In genomic region chr16:4846503-4846900, GRCh38 we compare ENCODE assay signal across 8 cellular contexts. TPM values are rescaled to one million over a fixed set of nuclear protein-coding genes. Genes with fewer than 3 reads are reported as not detected.
DNase-seq lines count a peak whose midpoint lies in the region; ATAC-seq and TF ChIP-seq lines count a peak whose summit lies in the region.

No MANE protein-coding gene starts in this region.

- H3K4me1 Mint-ChIP-seq in Calu3 (ENCODE audit: low read depth, unreplicated experiment) = peaks cover 30% of the 10 kb centered on the region

- WGBS in esophagus squamous epithelium, 2 donors = 0 to 2% methylated on average over 2 to 12 of the region's 27 CpGs

- no peaks in the 10 kb centered on the region for H3K27me3 Mint-ChIP-seq in Calu3 (ENCODE audit: unreplicated experiment)

- no TSS peak for BruUV-seq in Calu3 (replicated peaks; lab: Mats Ljungman, UMichigan)

- CTCF ChIA-PET in Calu3 (lab: Charles Lee) = interaction anchor here (0.9 to 1.1 kb wide), 2 partner anchors 90 to 98 kb away, joined by 3 read pairs; no protein-coding TSS in a partner anchor

- peaks cover 74% of the 10 kb centered on the region for H3K36me3 Mint-ChIP-seq in Calu3 (ENCODE audit: insufficient read depth, unreplicated experiment)

- H3K9me3 Mint-ChIP-seq in Calu3 (ENCODE audit: low read depth, unreplicated experiment) = no peaks in the 10 kb centered on the region

- H3K4me3 ChIP-seq in esophagus squamous epithelium (peak overlapping the region; percentile 82 to 93 (median 84)), tibial artery (peak overlapping the region; percentile 79 to 95)

- H3K4me3 Mint-ChIP-seq in Calu3 (ENCODE audit: low read depth, unreplicated experiment) = peak overlapping the region; percentile 100

- peak; percentile 15 for ATAC-seq in GM21381 (IDR thresholded peaks at IDR 0.05; ENCODE audit: unreplicated experiment)

- DNase-seq in Calu3 = peak; percentile 57
- peak in 62 of 76 experiments; percentile 7 to 72 (median 46) for DNase-seq in HUDEP-2 (lab: John Stamatoyannopoulos, UW; ENCODE audit: unreplicated experiment in 76 of 76)
- peak; percentile 26 to 41 for DNase-seq in activated CD4-positive, alpha-beta T cell treated with anti-CD3 and anti-CD28 coated beads, Interleukin-2, amount 50 U/mL, for 48 hours
- no peak for DNase-seq in esophagus squamous epithelium (lab: John Stamatoyannopoulos, UW)
- peak; percentile 64 for DNase-seq in myocyte (ENCODE audit: low read depth)
- DNase-seq in tibial artery = peak in 1 of 2 donors; percentile 51
- no peak for DNase-seq in NCI-H2196 treated with DMSO at 0.1 percent for 48 hours (lab: John Stamatoyannopoulos, UW; ENCODE audit: unreplicated experiment)

- H3K36me3 ChIP-seq in esophagus squamous epithelium (peaks cover 23 to 40% (median 23%) of the 10 kb centered on the region in 3 donors), tibial artery (peaks cover 33 to 40% (median 36%) of the 10 kb centered on the region in 3 donors)

- TF ChIP-seq CTCF in Calu3 (IDR thresholded peaks at IDR 0.05; ENCODE audit: unreplicated experiment) = no peak
- TF ChIP-seq CTCF in esophagus squamous epithelium (IDR thresholded peaks at IDR 0.05) = no peak
- TF ChIP-seq CTCF in tibial artery (IDR thresholded peaks at IDR 0.05) = no peak

- H3K27ac ChIP-seq in esophagus squamous epithelium (peak overlapping the region; percentile 96 to 99 (median 98)), tibial artery (peak overlapping the region; percentile 91)

- intact Hi-C loops in Calu3 (cut with micrococcal nuclease; ENCODE audit: unreplicated experiment) = no loop called here
- intact Hi-C loops in esophagus squamous epithelium (cut with DNase I) = loop anchor here (5.0 kb wide), 1 partner anchor 101 kb away; no protein-coding TSS in a partner anchor
- intact Hi-C loops in tibial artery (cut with DNase I; ENCODE audit: low total_unique reads) = loop anchor here (5.0 kb wide), 1 partner anchor 79 kb away; the partner anchor contains the start of gene ZNF500

- no peaks in the 10 kb centered on the region for H3K9me3 ChIP-seq in esophagus squamous epithelium
- no peaks in the 10 kb centered on the region for H3K9me3 ChIP-seq in tibial artery

- peak overlapping the region; percentile 80 for H3K27ac Mint-ChIP-seq in Calu3 (ENCODE audit: unreplicated experiment)

- H3K27me3 ChIP-seq in esophagus squamous epithelium = no peaks in the 10 kb centered on the region
- H3K27me3 ChIP-seq in tibial artery = no peaks in the 10 kb centered on the region

- TF ChIP-seq POLR2A in esophagus squamous epithelium (IDR thresholded peaks at IDR 0.05) = peak in 1 of 4 donors; percentile 27

- H3K4me1 ChIP-seq in esophagus squamous epithelium = peaks cover 27 to 58% (median 38%) of the 10 kb centered on the region in 3 donors
- peaks cover 0 to 50% (median 41%) of the 10 kb centered on the region in 4 donors for H3K4me1 ChIP-seq in tibial artery

RNA-seq across cellular contexts. Expression of gene GLYR1, which starts 0.6 kb away (rescaled TPM):
- 158 and 159 TPM in 2 replicates for total RNA-seq in Calu3 (2022)
- total RNA-seq in esophagus squamous epithelium = 10 to 100 TPM; 31.9 to 47.9 (median 45.8) TPM
- 39.7 and 56.3 TPM in 2 replicates for total RNA-seq in myocyte
- polyA plus RNA-seq in myocyte (2012) = 41.8 TPM

RNA-seq across cellular contexts. Expression of gene UBN1, which starts 0.8 kb away (rescaled TPM):
- total RNA-seq in Calu3 (2022) = 50.5 and 55.4 TPM in 2 replicates
- total RNA-seq in esophagus squamous epithelium = 10 to 100 TPM; 12.3 to 22.7 (median 19.6) TPM
- total RNA-seq in myocyte = 35.4 and 52.2 TPM in 2 replicates
- polyA plus RNA-seq in myocyte (2012) = 22.6 TPM

RNA-seq across cellular contexts. Expression of gene ROGDI, which starts 44.1 kb away (rescaled TPM):
- 17.9 and 20.8 TPM in 2 replicates for total RNA-seq in Calu3 (2022)
- 10 to 100 TPM; 16.4 to 35.8 (median 31.6) TPM for total RNA-seq in esophagus squamous epithelium
- 21.1 and 46.6 TPM in 2 replicates for total RNA-seq in myocyte
- 32.4 TPM for polyA plus RNA-seq in myocyte (2012)

RNA-seq across cellular contexts. Expression of gene SMIM22, which starts 51.3 kb away (rescaled TPM):
- total RNA-seq in Calu3 (2022) = 208 and 235 TPM in 2 replicates
- 10 to 100 TPM in 1 of 4 donors, 1 to 10 TPM in 2, not detected in 1; 4.8 to 10.2 (median 5.2) TPM for total RNA-seq in esophagus squamous epithelium
- total RNA-seq in myocyte = not detected in 2 replicates
- polyA plus RNA-seq in myocyte (2012) = 0.14 TPM

RNA-seq across cellular contexts. Expression of gene SEPTIN12, which starts 58.4 kb away (rescaled TPM):
- total RNA-seq in Calu3 (2022) (not detected in 2 replicates), esophagus squamous epithelium (not detected), myocyte (not detected in 2 replicates)
- not detected for polyA plus RNA-seq in myocyte (2012)

Comparison
In these comparisons a context has a peak if more than half of its experiments do, and no peak if none do; other contexts are left out.
1. DNase-seq: peak in Calu3 (single experiment), HUDEP-2 (62 of 76), activated CD4-positive, alpha-beta T cell treated with anti-CD3 and anti-CD28 coated beads, Interleukin-2, amount 50 U/mL, for 48 hours (2 of 2) and myocyte (single experiment); none in esophagus squamous epithelium (single experiment) and NCI-H2196 treated with DMSO at 0.1 percent for 48 hours (single experiment).